23 cellular contexts compared by ENCODE assay signal in the genomic region with DNA sequence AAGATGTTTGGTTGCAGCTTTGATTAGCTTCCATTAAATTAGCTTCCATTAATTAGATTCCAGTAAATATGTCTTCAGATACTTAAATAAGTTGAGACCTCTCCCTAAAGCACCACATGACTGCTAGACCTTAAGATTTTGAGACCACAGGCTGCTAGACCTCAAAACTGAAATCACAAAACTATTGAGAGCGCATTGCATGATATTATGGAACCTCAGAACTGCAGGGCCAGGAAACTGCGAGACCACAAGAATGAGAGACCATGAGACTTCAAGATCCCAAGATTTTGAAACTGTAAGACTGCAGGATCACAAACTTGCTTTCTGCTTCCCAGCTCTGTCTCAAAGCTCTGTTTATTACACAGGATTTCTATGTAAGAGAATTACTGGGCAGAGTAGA.
"Had no signal": no experiment of that assay in that cellular context is flagged by ENCODE, and none has a peak within 500 bp of the region (broad histone marks: within the 10 kb centered on the region; RNA-seq: fewer than 3 reads in every experiment).

No MANE protein-coding gene starts in this region.

- H3K9ac ChIP-seq: SK-N-SH had no signal

- H3K9me3 ChIP-seq: adrenal gland, MG63, Peyer's patch, SJCRH30, SK-N-SH had no signal

- ATAC-seq: activated CD4-positive, alpha-beta T cell treated with anti-CD3 and anti-CD28 coated beads for 36 hours; activated CD8-positive, alpha-beta T cell treated with anti-CD3 and anti-CD28 coated beads for 36 hours had no signal

- FAIRE-seq: bronchial epithelial cell had no signal

- H3K4me2 ChIP-seq: SK-N-SH had no signal

- H3K4me1 ChIP-seq: adrenal gland, Peyer's patch, SJCRH30 had no signal

- H3K27me3 ChIP-seq: adrenal gland, Peyer's patch, SJCRH30 had no signal

- H3K4me3 ChIP-seq: adrenal gland, MG63, Peyer's patch, SJCRH30 had no signal

- H3K36me3 ChIP-seq: adrenal gland, MG63, Peyer's patch, SJCRH30 had no signal

- DNase-seq: activated CD4-positive, alpha-beta T cell treated with anti-CD3 and anti-CD28 coated beads for 36 hours; activated CD4-positive, CD25-positive, alpha-beta regulatory T cell; activated CD8-positive, alpha-beta memory T cell treated with anti-CD3 and anti-CD28 coated beads, Interleukin-2, amount 50 U/mL, for 4 hours; activated CD8-positive, alpha-beta T cell treated with anti-CD3 and anti-CD28 coated beads for 36 hours; activated naive CD4-positive, alpha-beta T cell treated with anti-CD3 and anti-CD28 coated beads, Interleukin-2, amount 50 U/mL, for 16 hours; activated naive CD8-positive, alpha-beta T cell treated with anti-CD3 and anti-CD28 coated beads, Interleukin-2, amount 10 ng/mL, durations not matched to agents 7 days and 5 days; adrenal gland; aorta; central memory CD4-positive, alpha-beta T cell; MG63; NCI-H1105; NCI-H1436; NCI-H1694 treated with DMSO at 0.1 percent for 48 hours; NCI-H2081; NCI-H446; NCI-H524; Peyer's patch; Right ventricle myocardium superior; SJCRH30; SK-N-SH had no signal

- H3K27ac ChIP-seq: adrenal gland, Peyer's patch, RWPE1, SJCRH30, VCaP had no signal
